22 cellular contexts compared by ENCODE assay signal in the genomic region with DNA sequence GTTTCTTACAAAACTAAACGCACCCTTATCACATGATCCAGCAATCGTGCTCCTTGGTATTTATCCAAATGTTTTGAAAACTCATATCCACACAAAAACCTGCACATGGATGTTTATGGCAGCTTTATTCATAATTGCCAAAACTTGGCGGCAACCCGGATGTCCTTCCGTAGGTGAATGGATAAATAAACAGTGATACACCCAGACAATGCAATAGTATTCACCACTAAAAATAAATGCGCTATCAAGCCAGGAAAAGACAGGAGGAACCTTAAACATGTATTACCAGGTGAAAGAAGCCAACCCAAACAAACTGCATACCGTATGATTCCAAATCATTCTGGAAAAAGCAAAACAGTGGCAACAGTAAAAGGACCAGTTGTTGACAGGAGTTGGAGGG. TPM values are rescaled to one million over a fixed set of nuclear protein-coding genes. Genes with fewer than 3 reads are reported as not detected.
A peak's percentile ranks its signal among the peaks of the same experiment; 100 is the strongest.
DNase-seq lines count a peak whose midpoint lies in the region; ATAC-seq and TF ChIP-seq lines count a peak whose summit lies in the region.
"Had no signal": no experiment of that assay in that cellular context is flagged by ENCODE, and none has a peak within 500 bp of the region (broad histone marks: within the 10 kb centered on the region; RNA-seq: fewer than 3 reads in every experiment).

No MANE protein-coding gene starts in this region.

- H3K36me3 Mint-ChIP-seq in activated T-cell treated with anti-CD3 and anti-CD28 coated beads, Interleukin-2, amount 50 U/mL, for 72 hours (ENCODE audit: insufficient read depth in 2 of 2): peaks cover 2 to 5% of the 10 kb centered on the region in 2 donors
- peaks cover 30% of the 10 kb centered on the region for H3K36me3 Mint-ChIP-seq in activated naive CD8-positive, alpha-beta T cell treated with anti-CD3 and anti-CD28 coated beads for 36 hours
- H3K36me3 Mint-ChIP-seq in progenitor cell of endocrine pancreas (ENCODE audit: insufficient read depth): peaks cover 4% of the 10 kb centered on the region

- no peaks in the 10 kb centered on the region for H3K27me3 Mint-ChIP-seq in activated T-cell treated with anti-CD3 and anti-CD28 coated beads, Interleukin-2, amount 50 U/mL, for 72 hours (ENCODE audit: low read depth)
- no peaks in the 10 kb centered on the region for H3K27me3 Mint-ChIP-seq in activated naive CD8-positive, alpha-beta T cell treated with anti-CD3 and anti-CD28 coated beads for 36 hours
- H3K27me3 Mint-ChIP-seq in progenitor cell of endocrine pancreas: peaks cover 3% of the 10 kb centered on the region

- DNase-seq in activated T-cell treated with anti-CD3 and anti-CD28 coated beads, Interleukin-2, amount 50 U/mL, for 72 hours: no peak
- DNase-seq in activated T-cell treated with anti-CD3 and anti-CD28 coated beads, Interleukin-2, amount 50 U/mL, for 48 hours: no peak
- DNase-seq in NCI-H2081 treated with DMSO at 0.1 percent for 48 hours (lab: John Stamatoyannopoulos, UW) (peak; percentile 26), progenitor cell of endocrine pancreas (ENCODE audit: low spot score, unreplicated experiment) (no peak), kidney tubule cell (ENCODE audit: low spot score) (no peak)
- DNase-seq in activated naive CD8-positive, alpha-beta T cell treated with anti-CD3 and anti-CD28 coated beads for 36 hours: no peak
- DNase-seq: activated CD4-positive, alpha-beta T cell treated with anti-CD3 and anti-CD28 coated beads, Interleukin-2, amount 50 U/mL, for 1 hour; anterior cingulate cortex; left ventricle myocardium superior; midbrain; NCI-H146; NCI-H774; posterior cingulate gyrus; SHP77 treated with DMSO at 0.1 percent for 48 hours had no signal

- peaks cover 75% of the 10 kb centered on the region for H3K4me1 Mint-ChIP-seq in activated T-cell treated with anti-CD3 and anti-CD28 coated beads, Interleukin-2, amount 50 U/mL, for 72 hours (ENCODE audit: low read depth)
- peaks cover 64% of the 10 kb centered on the region for H3K4me1 Mint-ChIP-seq in activated naive CD8-positive, alpha-beta T cell treated with anti-CD3 and anti-CD28 coated beads for 36 hours
- peaks cover 5% of the 10 kb centered on the region for H3K4me1 Mint-ChIP-seq in progenitor cell of endocrine pancreas (ENCODE audit: low read depth)

- ATAC-seq in activated T-cell treated with anti-CD3 and anti-CD28 coated beads, Interleukin-2, amount 50 U/mL, for 72 hours (replicated peaks in 1 of 2): no peak
- no peak for ATAC-seq in GM18870 (IDR thresholded peaks at IDR 0.05; ENCODE audit: unreplicated experiment)
- no peak for ATAC-seq in HG02759 (IDR thresholded peaks at IDR 0.05; ENCODE audit: unreplicated experiment)
- ATAC-seq: left ventricle myocardium superior had no signal

- no peak overlapping the region for H3K4me3 Mint-ChIP-seq in activated T-cell treated with anti-CD3 and anti-CD28 coated beads, Interleukin-2, amount 50 U/mL, for 72 hours
- H3K4me3 Mint-ChIP-seq in activated naive CD8-positive, alpha-beta T cell treated with anti-CD3 and anti-CD28 coated beads for 36 hours: peak overlapping the region; percentile 29
- H3K4me3 Mint-ChIP-seq in progenitor cell of endocrine pancreas (ENCODE audit: low read depth): no peak overlapping the region
- H3K4me3 Mint-ChIP-seq: CD14-positive monocyte; dendritic cell treated with granulocyte-macrophage colony-stimulating factor and Interleukin-4, amounts not matched to agents 40 ng/mL and 50 ng/mL, for 4 days had no signal

- peak overlapping the region; percentile 52 for H3K27ac Mint-ChIP-seq in activated T-cell treated with anti-CD3 and anti-CD28 coated beads, Interleukin-2, amount 50 U/mL, for 72 hours
- H3K27ac Mint-ChIP-seq in activated naive CD8-positive, alpha-beta T cell treated with anti-CD3 and anti-CD28 coated beads for 36 hours: peak overlapping the region; percentile 85
- peak overlapping the region; percentile 29 for H3K27ac Mint-ChIP-seq in progenitor cell of endocrine pancreas
- H3K27ac Mint-ChIP-seq: dendritic cell treated with granulocyte-macrophage colony-stimulating factor and Interleukin-4, amounts not matched to agents 40 ng/mL and 50 ng/mL, for 4 days had no signal

- TF ChIP-seq CTCF in progenitor cell of endocrine pancreas (IDR thresholded peaks at IDR 0.05; ENCODE audit: unreplicated experiment): no peak

- no peaks in the 10 kb centered on the region for H3K9me3 Mint-ChIP-seq in activated T-cell treated with anti-CD3 and anti-CD28 coated beads, Interleukin-2, amount 50 U/mL, for 72 hours
- H3K9me3 Mint-ChIP-seq in activated naive CD8-positive, alpha-beta T cell treated with anti-CD3 and anti-CD28 coated beads for 36 hours: no peaks in the 10 kb centered on the region
- H3K9me3 Mint-ChIP-seq in progenitor cell of endocrine pancreas (ENCODE audit: low read depth): no peaks in the 10 kb centered on the region
- H3K9me3 Mint-ChIP-seq: dendritic cell treated with granulocyte-macrophage colony-stimulating factor and Interleukin-4, amounts not matched to agents 40 ng/mL and 50 ng/mL, for 4 days; neural crest cell had no signal

RNA-seq across cellular contexts. Expression of gene SPATA32, which starts 10.0 kb away (rescaled TPM):
- total RNA-seq in activated T-cell treated with anti-CD3 and anti-CD28 coated beads, Interleukin-2, amount 50 U/mL, for 72 hours: 1 to 10 TPM; 1.4 to 1.7 TPM
- total RNA-seq in activated naive CD8-positive, alpha-beta T cell treated with anti-CD3 and anti-CD28 coated beads for 36 hours: under 1 TPM; 0.62 to 0.68 TPM
- 0.24 TPM in 1 of 2 replicates, not detected in the other for total RNA-seq in progenitor cell of endocrine pancreas
- total RNA-seq: fibroblast of villous mesenchyme, left ventricle myocardium superior, OCI-LY7, suprapubic skin had no signal

RNA-seq across cellular contexts. Expression of gene FMNL1, which starts 30.2 kb away (rescaled TPM):
- total RNA-seq in activated T-cell treated with anti-CD3 and anti-CD28 coated beads, Interleukin-2, amount 50 U/mL, for 72 hours: 100 to 1,000 TPM; 559 to 689 TPM
- total RNA-seq in activated naive CD8-positive, alpha-beta T cell treated with anti-CD3 and anti-CD28 coated beads for 36 hours: 100 to 1,000 TPM; 215 to 219 TPM
- total RNA-seq in progenitor cell of endocrine pancreas: 3.2 and 3.3 TPM in 2 replicates

Comparison
In these comparisons a context has a peak if more than half of its experiments do, and no peak if none do; other contexts are left out.
1. H3K27ac Mint-ChIP-seq: peak in every context shown above with its lines; median percentile 85 in activated naive CD8-positive, alpha-beta T cell treated with anti-CD3 and anti-CD28 coated beads for 36 hours; 52 in activated T-cell treated with anti-CD3 and anti-CD28 coated beads, Interleukin-2, amount 50 U/mL, for 72 hours; 29 in progenitor cell of endocrine pancreas.
2. RNA of gene FMNL1, which starts 30.2 kb away (total RNA-seq): 559 to 689 TPM in activated T-cell treated with anti-CD3 and anti-CD28 coated beads, Interleukin-2, amount 50 U/mL, for 72 hours and 215 to 219 TPM in activated naive CD8-positive, alpha-beta T cell treated with anti-CD3 and anti-CD28 coated beads for 36 hours; 3.2 to 3.3 TPM in progenitor cell of endocrine pancreas; every median in the first group is over 10 times any median in the second.